20 cellular contexts compared by ENCODE assay signal in the genomic region with DNA sequence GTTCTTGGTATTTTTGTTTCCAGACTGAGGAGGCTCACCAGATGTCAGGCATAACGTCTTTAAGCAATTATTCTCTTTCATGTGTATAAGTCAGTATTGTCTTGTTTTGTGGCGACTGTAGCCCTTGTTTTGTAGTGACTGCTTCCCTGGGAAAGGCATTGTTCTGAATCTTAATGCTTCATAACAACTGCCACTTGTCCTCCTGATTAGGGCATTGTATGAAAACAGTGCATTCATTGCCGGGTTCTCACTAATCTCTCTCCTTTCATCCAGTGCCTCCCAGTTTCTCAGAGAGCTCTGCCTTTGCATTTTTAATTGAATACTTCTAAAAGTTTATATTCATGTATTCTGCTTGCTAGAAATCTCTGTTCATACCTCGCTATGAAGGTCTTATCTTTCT.
A peak's percentile ranks its signal among the peaks of the same experiment; 100 is the strongest.
DNase-seq lines count a peak whose midpoint lies in the region; ATAC-seq, FAIRE-seq and TF ChIP-seq lines count a peak whose summit lies in the region.
"Had no signal": no experiment of that assay in that cellular context is flagged by ENCODE, and none has a peak within 500 bp of the region (broad histone marks: within the 10 kb centered on the region; RNA-seq: fewer than 3 reads in every experiment).

No MANE protein-coding gene starts in this region.

- CTCF ChIA-PET in activated naive CD4-positive, alpha-beta T cell treated with anti-CD3 and anti-CD28 coated beads for 36 hours (lab: Charles Lee), result interaction anchor here (1.2 kb wide), 1 partner anchor 53 kb away, joined by 3 read pairs; no protein-coding TSS in a partner anchor

- ATAC-seq in HG03354 (IDR thresholded peaks at IDR 0.05; ENCODE audit: poor library complexity, severe bottlenecking, unreplicated experiment), result no peak
- ATAC-seq: A549; CD8-positive, alpha-beta T cell; SK-N-SH treated with all-trans-retinoic acid at 6 μM for 48 hours had no signal

- H3K9me3 ChIP-seq in NT2/D1 (ENCODE audit: insufficient read depth, low read length) (no peaks in the 10 kb centered on the region), kidney (ENCODE audit: control insufficient read depth in 1 of 2, low read length in 2 of 2) (no peaks in the 10 kb centered on the region)
- H3K9me3 ChIP-seq: A549 had no signal

- H3K27me3 ChIP-seq in NT2/D1 (ENCODE audit: insufficient read depth, insufficient read length), result no peaks in the 10 kb centered on the region
- H3K27me3 ChIP-seq: BLaER1 treated with 17β-estradiol and CSF1 and Interleukin-3, amounts not matched to agents 10 nM and 100 nM had no signal

- DNase-seq in Ammon's horn (ENCODE audit: low spot score), result peak; percentile 56
- DNase-seq in NCI-H128 (lab: John Stamatoyannopoulos, UW; ENCODE audit: unreplicated experiment), result peak; percentile 2
- peak; percentile 18 for DNase-seq in NT2/D1 (ENCODE audit: low read depth, low spot score)
- DNase-seq in neural crest cell (ENCODE audit: low read depth, low spot score), result no peak
- DNase-seq in activated naive CD4-positive, alpha-beta T cell treated with anti-CD3 and anti-CD28 coated beads for 36 hours, result no peak
- no peak for DNase-seq in NCI-H146 (lab: John Stamatoyannopoulos, UW)
- DNase-seq in kidney, result no peak
- DNase-seq: CD8-positive, alpha-beta T cell; DMS79; IMR-90; NCI-H187 treated with DMSO at 0.1 percent for 48 hours; PC-9; SIG-M5; T-helper 1 cell had no signal

- no peak for FAIRE-seq in kidney (lab: Jason Lieb, UNC)
- FAIRE-seq: A549, HTR-8/SVneo had no signal

- peak overlapping the region; percentile 45 for H3K27ac Mint-ChIP-seq in neural crest cell (ENCODE audit: unreplicated experiment)
- no peak overlapping the region for H3K27ac Mint-ChIP-seq in activated naive CD4-positive, alpha-beta T cell treated with anti-CD3 and anti-CD28 coated beads for 36 hours
- H3K27ac Mint-ChIP-seq: CD8-positive, alpha-beta T cell had no signal

- no peaks in the 10 kb centered on the region for H3K36me3 ChIP-seq in NT2/D1 (ENCODE audit: insufficient read depth, insufficient read length, low read length)
- H3K36me3 ChIP-seq in kidney (ENCODE audit: control insufficient read depth in 1 of 2, insufficient read depth in 2 of 2, low read length in 2 of 2), result no peaks in the 10 kb centered on the region
- H3K36me3 ChIP-seq: BLaER1 treated with 17β-estradiol and CSF1 and Interleukin-3, amounts not matched to agents 10 nM and 100 nM had no signal

- H3K4me3 Mint-ChIP-seq in neural crest cell, result no peak overlapping the region
- no peak overlapping the region for H3K4me3 Mint-ChIP-seq in activated naive CD4-positive, alpha-beta T cell treated with anti-CD3 and anti-CD28 coated beads for 36 hours
- H3K4me3 Mint-ChIP-seq: CD8-positive, alpha-beta T cell had no signal

- no peak overlapping the region for H3K27ac ChIP-seq in kidney (ENCODE audit: low read depth in 2 of 2, low read length in 2 of 2)
- H3K27ac ChIP-seq: A549; BLaER1 treated with 17β-estradiol and CSF1 and Interleukin-3, amounts not matched to agents 10 nM and 100 nM; PC-9; RWPE1 had no signal

- H3K9me3 Mint-ChIP-seq in neural crest cell, result peaks cover 6% of the 10 kb centered on the region
- H3K9me3 Mint-ChIP-seq in activated naive CD4-positive, alpha-beta T cell treated with anti-CD3 and anti-CD28 coated beads for 36 hours, result peaks cover 1% of the 10 kb centered on the region
- H3K9me3 Mint-ChIP-seq: CD8-positive, alpha-beta T cell had no signal

- no peaks in the 10 kb centered on the region for H3K27me3 Mint-ChIP-seq in neural crest cell (ENCODE audit: low read depth)
- H3K27me3 Mint-ChIP-seq in activated naive CD4-positive, alpha-beta T cell treated with anti-CD3 and anti-CD28 coated beads for 36 hours (ENCODE audit: low read depth), result peaks cover 2% of the 10 kb centered on the region

- no peaks in the 10 kb centered on the region for H3K4me1 ChIP-seq in NT2/D1 (ENCODE audit: insufficient read depth, insufficient read length)
- no peaks in the 10 kb centered on the region for H3K4me1 ChIP-seq in kidney (ENCODE audit: control insufficient read depth in 1 of 2, insufficient read depth in 1 of 2, low read depth in 1 of 2, low read length in 2 of 2)
- H3K4me1 ChIP-seq: A549; BLaER1 treated with 17β-estradiol and CSF1 and Interleukin-3, amounts not matched to agents 10 nM and 100 nM had no signal

- TF ChIP-seq CTCF in neural crest cell (conservative IDR thresholded peaks at IDR 0.05), result no peak
- no peak for TF ChIP-seq CTCF in kidney (IDR thresholded peaks at IDR 0.05; ENCODE audit: borderline replicate concordance, extremely low read depth, insufficient read depth)

- no peaks in the 10 kb centered on the region for H3K36me3 Mint-ChIP-seq in neural crest cell (ENCODE audit: low read depth)
- no peaks in the 10 kb centered on the region for H3K36me3 Mint-ChIP-seq in activated naive CD4-positive, alpha-beta T cell treated with anti-CD3 and anti-CD28 coated beads for 36 hours (ENCODE audit: low read depth)
- H3K36me3 Mint-ChIP-seq: CD8-positive, alpha-beta T cell had no signal

- H3K9ac ChIP-seq in NT2/D1 (ENCODE audit: insufficient read length, low read depth) (no peak overlapping the region), kidney (ENCODE audit: low read length in 2 of 2) (no peak overlapping the region)
- H3K9ac ChIP-seq: BLaER1 treated with 17β-estradiol and CSF1 and Interleukin-3, amounts not matched to agents 10 nM and 100 nM had no signal

- H3K4me1 Mint-ChIP-seq in neural crest cell, result peaks cover 8% of the 10 kb centered on the region
- no peaks in the 10 kb centered on the region for H3K4me1 Mint-ChIP-seq in activated naive CD4-positive, alpha-beta T cell treated with anti-CD3 and anti-CD28 coated beads for 36 hours (ENCODE audit: low read depth)

- no peak overlapping the region for H3K4me3 ChIP-seq in NT2/D1 (ENCODE audit: insufficient read length, low read depth)
- no peak overlapping the region for H3K4me3 ChIP-seq in kidney (ENCODE audit: low read length in 2 of 2)
- H3K4me3 ChIP-seq: A549; BLaER1 treated with 17β-estradiol and CSF1 and Interleukin-3, amounts not matched to agents 10 nM and 100 nM; PC-9 had no signal

- intact Hi-C loops in activated naive CD4-positive, alpha-beta T cell treated with anti-CD3 and anti-CD28 coated beads for 36 hours (cut with micrococcal nuclease), result no loop called here
- intact Hi-C loops in kidney (cut with DNase I), result no loop called here

Comparison
In these comparisons a context has a peak if more than half of its experiments do, and no peak if none do; other contexts are left out.
1. DNase-seq: peak in Ammon's horn (single experiment), NCI-H128 (single experiment) and NT2/D1 (single experiment); none in neural crest cell (single experiment), activated naive CD4-positive, alpha-beta T cell treated with anti-CD3 and anti-CD28 coated beads for 36 hours (single experiment), NCI-H146 (single experiment) and kidney (single experiment).